In genomic region chr9:89481161-89481915, GRCh38 we compare ENCODE assay signal across 12 cellular contexts. TPM values are rescaled to one million over a fixed set of nuclear protein-coding genes. Genes with fewer than 3 reads are reported as not detected.
DNase-seq lines count a peak whose midpoint lies in the region; ATAC-seq, FAIRE-seq and TF ChIP-seq lines count a peak whose summit lies in the region.
"Had no signal": no experiment of that assay in that cellular context is flagged by ENCODE, and none has a peak within 500 bp of the region (broad histone marks: within the 10 kb centered on the region; RNA-seq: fewer than 3 reads in every experiment).

No MANE protein-coding gene starts in this region.

- no peak for FAIRE-seq in HepG2 (lab: Jason Lieb, UNC)

- no peak for ATAC-seq in HepG2

- DNase-seq in activated CD8-positive, alpha-beta memory T cell treated with anti-CD3 and anti-CD28 coated beads, Interleukin-2, amount 50 U/mL, for 48 hours = peak; percentile 65
- peak; percentile 37 for DNase-seq in effector CD4-positive, alpha-beta T cell
- no peak for DNase-seq in testis
- no peak for DNase-seq in NCI-H748 (lab: John Stamatoyannopoulos, UW; ENCODE audit: unreplicated experiment)
- DNase-seq in HepG2 (ENCODE audit: low spot score) = no peak
- no peak for DNase-seq in AML-193 (lab: John Stamatoyannopoulos, UW)
- DNase-seq: amniotic stem cell, NCI-H187, WERI-Rb-1 had no signal

- H3K36me3 ChIP-seq in KOPT-K1 (ENCODE audit: insufficient read depth, low read length) (peaks cover 49% of the 10 kb centered on the region), skeletal muscle tissue (ENCODE audit: control insufficient read depth in 3 of 3, insufficient read depth in 3 of 3, low read length in 3 of 3) (peaks cover 0 to 6% (median 4%) of the 10 kb centered on the region in 3 donors), testis (ENCODE audit: low read depth, missing control alignments) (no peaks in the 10 kb centered on the region), HepG2 (replicated peaks in 1 of 2; ENCODE audit: control insufficient read depth in 1 of 2, insufficient read depth in 2 of 2, low read length in 2 of 2) (no peaks in the 10 kb centered on the region)

- no peak for TF ChIP-seq RAD21 in HepG2 (CRISPR knock-in tag; IDR thresholded peaks at IDR 0.05)

- peak overlapping the region; percentile 1 to 86 (median 79) for H3K9ac ChIP-seq in skeletal muscle tissue (ENCODE audit: low read depth in 1 of 3, low read length in 3 of 3)
- no peak overlapping the region for H3K9ac ChIP-seq in HepG2 (ENCODE audit: insufficient read depth, low read depth, low read length)

- TF ChIP-seq CTCF in testis (IDR thresholded peaks at IDR 0.05) (no peak), HepG2 (CRISPR knock-in tag; IDR thresholded peaks at IDR 0.05) (no peak)

- H3K27ac ChIP-seq in KOPT-K1 (ENCODE audit: low read depth, low read length, poor library complexity, severe bottlenecking) = peak overlapping the region; percentile 60
- H3K27ac ChIP-seq in skeletal muscle tissue (ENCODE audit: low read depth, low read length) = peak overlapping the region; percentile 76
- no peak overlapping the region for H3K27ac ChIP-seq in testis
- no peak overlapping the region for H3K27ac ChIP-seq in HepG2 (ENCODE audit: extremely low read length, insufficient read depth, low read length)
- H3K27ac ChIP-seq: suprapubic skin, WERI-Rb-1 had no signal

- H3K27me3 ChIP-seq in skeletal muscle tissue (ENCODE audit: control insufficient read depth in 3 of 3, insufficient read depth in 3 of 3, low read length in 3 of 3) (no peaks in the 10 kb centered on the region), testis (no peaks in the 10 kb centered on the region), HepG2 (ENCODE audit: control insufficient read depth in 1 of 2, insufficient read depth in 2 of 2, low read length in 2 of 2) (peaks cover 2 to 15% of the 10 kb centered on the region in 2 experiments; a peak in 2 of 5 replicates)
- H3K27me3 ChIP-seq: suprapubic skin had no signal

- WGBS in testis, 2 donors = 85 to 90% methylated on average over 18 of the region's 18 CpGs
- WGBS in HepG2 (ENCODE audit: low lambda C conversion rate) = 43% methylated on average over 18 of the region's 18 CpGs

- CTCF ChIA-PET in HepG2 (lab: Yijun Ruan, JAX; ENCODE audit: low intra/inter-chr PET ratio, low total read pairs) = no interaction called here

- no peak overlapping the region for H2AFZ ChIP-seq in HepG2 (ENCODE audit: low read length)

- TF ChIP-seq EP300 in HepG2 (IDR thresholded peaks at IDR 0.05; ENCODE audit: low read depth in 2 of 2, low read length in 2 of 2) (no peak), HepG2 (CRISPR knock-in tag; IDR thresholded peaks at IDR 0.05; ENCODE audit: borderline replicate concordance) (no peak)

- no peak overlapping the region for H3K4me2 ChIP-seq in HepG2 (ENCODE audit: low read depth, low read length)

- no peak for TF ChIP-seq POLR2A in testis (IDR thresholded peaks at IDR 0.05)
- TF ChIP-seq POLR2A in HepG2 (IDR thresholded peaks at IDR 0.05; ENCODE audit: insufficient read depth in 1 of 2, low read depth in 2 of 2, low read length in 2 of 2) = no peak

- intact Hi-C loops in testis (cut with DNase I; ENCODE audit: low total_unique reads) = no loop called here
- intact Hi-C loops in HepG2 (cut with micrococcal nuclease; ENCODE audit: unreplicated experiment) = no loop called here

- BruUV-seq in HepG2 (replicated peaks; lab: Mats Ljungman, UMichigan) = no TSS peak

- H4K20me1 ChIP-seq in HepG2 (ENCODE audit: insufficient read depth, low read length) = no peaks in the 10 kb centered on the region

- in situ Hi-C loops in HepG2 (cut with HindIII; ENCODE audit: extremely low pct_ligation_motif_present, low pct_unique_long_range_greater_than_20kb) = no loop called here

- H3K9me3 ChIP-seq in KOPT-K1 (ENCODE audit: insufficient read depth, low read length, poor library complexity, severe bottlenecking) = no peaks in the 10 kb centered on the region
- no peaks in the 10 kb centered on the region for H3K9me3 ChIP-seq in skeletal muscle tissue (ENCODE audit: control insufficient read depth in 3 of 3, low read length in 3 of 3)
- no peaks in the 10 kb centered on the region for H3K9me3 ChIP-seq in testis
- H3K9me3 ChIP-seq in HepG2 (ENCODE audit: low read length) = no peaks in the 10 kb centered on the region
- H3K9me3 ChIP-seq: suprapubic skin had no signal

- H3K4me3 ChIP-seq in skeletal muscle tissue (ENCODE audit: low read length in 3 of 3) (peak overlapping the region in 2 of 3 donors; percentile 79 to 93), testis (no peak overlapping the region), HepG2 (replicated peaks in 1 of 3; ENCODE audit: insufficient read depth in 1 of 3, low read depth in 2 of 3, low read length in 3 of 3) (no peak overlapping the region)
- H3K4me3 ChIP-seq: suprapubic skin had no signal

- H3K4me1 ChIP-seq in skeletal muscle tissue (ENCODE audit: control insufficient read depth in 3 of 3, insufficient read depth in 3 of 3, low read length in 3 of 3) (peaks cover 70 to 77% (median 75%) of the 10 kb centered on the region in 3 donors), testis (peaks cover 13% of the 10 kb centered on the region), HepG2 (ENCODE audit: insufficient read depth, low read length) (no peaks in the 10 kb centered on the region)

- H3K79me2 ChIP-seq in HepG2 (ENCODE audit: insufficient read depth, low read length) = no peaks in the 10 kb centered on the region

- POLR2A ChIA-PET in HepG2 (lab: Yijun Ruan, JAX) = no interaction called here

TF ChIP-seq in HepG2, 621 proteins besides CTCF, POLR2A, EP300 and RAD21 (continues in another document):
- TF ChIP-seq TBX2 (CRISPR knock-in tag; IDR thresholded peaks at IDR 0.05; ENCODE audit: borderline replicate concordance) (no peak), ZNF160 (CRISPR knock-in tag; IDR thresholded peaks at IDR 0.05) (no peak), ZNF136 (CRISPR knock-in tag; IDR thresholded peaks at IDR 0.05; ENCODE audit: low read depth) (no peak), ZFP37 (CRISPR knock-in tag; IDR thresholded peaks at IDR 0.05; ENCODE audit: borderline replicate concordance) (no peak), ARNTL (CRISPR knock-in tag; IDR thresholded peaks at IDR 0.05) (no peak), TFDP2 (CRISPR knock-in tag; IDR thresholded peaks at IDR 0.05) (no peak), ZFP41 (CRISPR knock-in tag; IDR thresholded peaks at IDR 0.05; ENCODE audit: borderline replicate concordance) (no peak), NFYB (CRISPR knock-in tag; IDR thresholded peaks at IDR 0.05) (no peak), ESRRA (CRISPR knock-in tag; IDR thresholded peaks at IDR 0.05; ENCODE audit: low read depth) (no peak)
- TF ChIP-seq, protein P1, sequence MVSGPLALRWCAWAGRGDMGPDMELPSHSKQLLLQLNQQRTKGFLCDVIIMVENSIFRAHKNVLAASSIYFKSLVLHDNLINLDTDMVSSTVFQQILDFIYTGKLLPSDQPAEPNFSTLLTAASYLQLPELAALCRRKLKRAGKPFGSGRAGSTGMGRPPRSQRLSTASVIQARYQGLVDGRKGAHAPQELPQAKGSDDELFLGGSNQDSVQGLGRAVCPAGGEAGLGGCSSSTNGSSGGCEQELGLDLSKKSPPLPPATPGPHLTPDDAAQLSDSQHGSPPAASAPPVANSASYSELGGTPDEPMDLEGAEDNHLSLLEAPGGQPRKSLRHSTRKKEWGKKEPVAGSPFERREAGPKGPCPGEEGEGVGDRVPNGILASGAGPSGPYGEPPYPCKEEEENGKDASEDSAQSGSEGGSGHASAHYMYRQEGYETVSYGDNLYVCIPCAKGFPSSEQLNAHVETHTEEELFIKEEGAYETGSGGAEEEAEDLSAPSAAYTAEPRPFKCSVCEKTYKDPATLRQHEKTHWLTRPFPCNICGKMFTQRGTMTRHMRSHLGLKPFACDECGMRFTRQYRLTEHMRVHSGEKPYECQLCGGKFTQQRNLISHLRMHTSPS (CRISPR knock-in tag; IDR thresholded peaks at IDR 0.05; ENCODE audit: low read depth) = no peak

RNA-seq across cellular contexts. Expression of gene SEMA4D, which starts 16.6 kb away (rescaled TPM):
- total RNA-seq in skeletal muscle tissue (14.6 TPM), testis (10 to 100 TPM; 38.7 to 53.1 TPM), HepG2 (2016; rRNA removed; fragmentation: Illumina TruSeq; extraction: Trizol) (0.07 and 0.13 TPM in 2 replicates)
- polyA plus RNA-seq in testis (ENCODE audit: insufficient read depth, low read depth, low replicate concordance) (26.2 TPM), HepG2 (2011; rRNA removed) (0.16 and 0.17 TPM in 2 replicates)
- 0.26 TPM in 1 of 2 replicates, not detected in the other for total RNA-seq in HepG2 (2016; cell fraction: cytosol; rRNA removed; fragmentation: Illumina TruSeq; extraction: Trizol; ENCODE audit: low read depth)
- total RNA-seq in HepG2 (2016; cell fraction: insoluble cytoplasmic fraction; rRNA removed; fragmentation: Illumina TruSeq; extraction: Trizol) = 0.10 and 0.13 TPM in 2 replicates
- 0.07 and 0.28 TPM in 2 replicates for total RNA-seq in HepG2 (2016; cell fraction: membrane; rRNA removed; fragmentation: Illumina TruSeq; extraction: Trizol)
- total RNA-seq in HepG2 (2016; cell fraction: nucleus; rRNA removed; fragmentation: Illumina TruSeq; extraction: Trizol) = 0.44 and 0.87 TPM in 2 replicates
- polyA plus RNA-seq in HepG2 (2011; cell fraction: cytosol; rRNA removed) = 0.12 and 0.23 TPM in 2 replicates
- 0.97 and 1.2 TPM in 2 replicates for polyA plus RNA-seq in HepG2 (2011; cell fraction: nucleus; rRNA removed)
- polyA plus RNA-seq in HepG2 (2012) = 0.85 and 1.2 TPM in 2 replicates
- polyA plus RNA-seq in HepG2 (2016; cell fraction: cytosol; fragmentation: Illumina TruSeq; extraction: Trizol; ENCODE audit: low read depth) = 0.08 TPM in 1 of 2 replicates, not detected in the other
- 0.10 and 0.16 TPM in 2 replicates for polyA plus RNA-seq in HepG2 (2016; cell fraction: insoluble cytoplasmic fraction; fragmentation: Illumina TruSeq; extraction: Trizol; ENCODE audit: low read depth)
- polyA plus RNA-seq in HepG2 (2016; cell fraction: membrane; fragmentation: Illumina TruSeq; extraction: Trizol; ENCODE audit: low read depth) = 0.08 and 0.11 TPM in 2 replicates
- 0.31 and 0.86 TPM in 2 replicates for polyA plus RNA-seq in HepG2 (2016; cell fraction: nucleus; fragmentation: Illumina TruSeq; extraction: Trizol; ENCODE audit: insufficient read depth, low read depth)
- polyA minus RNA-seq in HepG2 (2011; rRNA and poly(A)+ RNA removed; ENCODE audit: low replicate concordance) = 0.38 and 11.1 TPM in 2 replicates
- polyA minus RNA-seq in HepG2 (2011; cell fraction: cytosol; rRNA and poly(A)+ RNA removed) = 2.1 TPM in 1 of 2 replicates, not detected in the other
- 0.26 and 0.87 TPM in 2 replicates for polyA minus RNA-seq in HepG2 (2011; cell fraction: nucleus; rRNA and poly(A)+ RNA removed)

Comparison
In these comparisons a context has a peak if more than half of its experiments do, and no peak if none do; other contexts are left out.
1. H3K27ac ChIP-seq: peak in KOPT-K1 (single experiment) and skeletal muscle tissue (single experiment); none in testis (0 of 2) and HepG2 (single experiment).
2. DNase-seq: peak in activated CD8-positive, alpha-beta memory T cell treated with anti-CD3 and anti-CD28 coated beads, Interleukin-2, amount 50 U/mL, for 48 hours (single experiment) and effector CD4-positive, alpha-beta T cell (single experiment); none in testis (single experiment), NCI-H748 (single experiment), HepG2 (single experiment) and AML-193 (0 of 2).
3. H3K4me3 ChIP-seq: peak in skeletal muscle tissue (2 of 3); none in testis (0 of 2) and HepG2 (0 of 3).